In genomic region chr2:133674066-133674432, GRCh38 we compare ENCODE assay signal across 2 cellular contexts.
TF ChIP-seq lines count a peak whose summit lies in the region.

No MANE protein-coding gene starts in this region.

TF ChIP-seq in HEK293, 187 proteins besides CTCF, POLR2A, EP300 and RAD21 (continued from another document):
- TF ChIP-seq, protein P1, sequence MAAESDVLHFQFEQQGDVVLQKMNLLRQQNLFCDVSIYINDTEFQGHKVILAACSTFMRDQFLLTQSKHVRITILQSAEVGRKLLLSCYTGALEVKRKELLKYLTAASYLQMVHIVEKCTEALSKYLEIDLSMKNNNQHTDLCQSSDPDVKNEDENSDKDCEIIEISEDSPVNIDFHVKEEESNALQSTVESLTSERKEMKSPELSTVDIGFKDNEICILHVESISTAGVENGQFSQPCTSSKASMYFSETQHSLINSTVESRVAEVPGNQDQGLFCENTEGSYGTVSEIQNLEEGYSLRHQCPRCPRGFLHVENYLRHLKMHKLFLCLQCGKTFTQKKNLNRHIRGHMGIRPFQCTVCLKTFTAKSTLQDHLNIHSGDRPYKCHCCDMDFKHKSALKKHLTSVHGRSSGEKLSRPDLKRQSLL (tag by site-specific recombination; IDR thresholded peaks at IDR 0.05), result no peak
- no peak for TF ChIP-seq ZNF132 (tag by site-specific recombination; IDR thresholded peaks at IDR 0.05; ENCODE audit: borderline replicate concordance)
- TF ChIP-seq ZNF521 (tag by site-specific recombination; IDR thresholded peaks at IDR 0.05), result no peak
- no peak for TF ChIP-seq ZNF157 (tag by site-specific recombination; IDR thresholded peaks at IDR 0.05)
- TF ChIP-seq, protein P2, sequence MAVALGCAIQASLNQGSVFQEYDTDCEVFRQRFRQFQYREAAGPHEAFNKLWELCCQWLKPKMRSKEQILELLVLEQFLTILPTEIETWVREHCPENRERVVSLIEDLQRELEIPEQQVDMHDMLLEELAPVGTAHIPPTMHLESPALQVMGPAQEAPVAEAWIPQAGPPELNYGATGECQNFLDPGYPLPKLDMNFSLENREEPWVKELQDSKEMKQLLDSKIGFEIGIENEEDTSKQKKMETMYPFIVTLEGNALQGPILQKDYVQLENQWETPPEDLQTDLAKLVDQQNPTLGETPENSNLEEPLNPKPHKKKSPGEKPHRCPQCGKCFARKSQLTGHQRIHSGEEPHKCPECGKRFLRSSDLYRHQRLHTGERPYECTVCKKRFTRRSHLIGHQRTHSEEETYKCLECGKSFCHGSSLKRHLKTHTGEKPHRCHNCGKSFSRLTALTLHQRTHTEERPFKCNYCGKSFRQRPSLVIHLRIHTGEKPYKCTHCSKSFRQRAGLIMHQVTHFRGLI (tag by site-specific recombination; IDR thresholded peaks at IDR 0.05), result no peak

TF ChIP-seq in HepG2, 621 proteins besides CTCF, POLR2A, EP300 and RAD21 (continued from another document):
- TF ChIP-seq, protein P3, sequence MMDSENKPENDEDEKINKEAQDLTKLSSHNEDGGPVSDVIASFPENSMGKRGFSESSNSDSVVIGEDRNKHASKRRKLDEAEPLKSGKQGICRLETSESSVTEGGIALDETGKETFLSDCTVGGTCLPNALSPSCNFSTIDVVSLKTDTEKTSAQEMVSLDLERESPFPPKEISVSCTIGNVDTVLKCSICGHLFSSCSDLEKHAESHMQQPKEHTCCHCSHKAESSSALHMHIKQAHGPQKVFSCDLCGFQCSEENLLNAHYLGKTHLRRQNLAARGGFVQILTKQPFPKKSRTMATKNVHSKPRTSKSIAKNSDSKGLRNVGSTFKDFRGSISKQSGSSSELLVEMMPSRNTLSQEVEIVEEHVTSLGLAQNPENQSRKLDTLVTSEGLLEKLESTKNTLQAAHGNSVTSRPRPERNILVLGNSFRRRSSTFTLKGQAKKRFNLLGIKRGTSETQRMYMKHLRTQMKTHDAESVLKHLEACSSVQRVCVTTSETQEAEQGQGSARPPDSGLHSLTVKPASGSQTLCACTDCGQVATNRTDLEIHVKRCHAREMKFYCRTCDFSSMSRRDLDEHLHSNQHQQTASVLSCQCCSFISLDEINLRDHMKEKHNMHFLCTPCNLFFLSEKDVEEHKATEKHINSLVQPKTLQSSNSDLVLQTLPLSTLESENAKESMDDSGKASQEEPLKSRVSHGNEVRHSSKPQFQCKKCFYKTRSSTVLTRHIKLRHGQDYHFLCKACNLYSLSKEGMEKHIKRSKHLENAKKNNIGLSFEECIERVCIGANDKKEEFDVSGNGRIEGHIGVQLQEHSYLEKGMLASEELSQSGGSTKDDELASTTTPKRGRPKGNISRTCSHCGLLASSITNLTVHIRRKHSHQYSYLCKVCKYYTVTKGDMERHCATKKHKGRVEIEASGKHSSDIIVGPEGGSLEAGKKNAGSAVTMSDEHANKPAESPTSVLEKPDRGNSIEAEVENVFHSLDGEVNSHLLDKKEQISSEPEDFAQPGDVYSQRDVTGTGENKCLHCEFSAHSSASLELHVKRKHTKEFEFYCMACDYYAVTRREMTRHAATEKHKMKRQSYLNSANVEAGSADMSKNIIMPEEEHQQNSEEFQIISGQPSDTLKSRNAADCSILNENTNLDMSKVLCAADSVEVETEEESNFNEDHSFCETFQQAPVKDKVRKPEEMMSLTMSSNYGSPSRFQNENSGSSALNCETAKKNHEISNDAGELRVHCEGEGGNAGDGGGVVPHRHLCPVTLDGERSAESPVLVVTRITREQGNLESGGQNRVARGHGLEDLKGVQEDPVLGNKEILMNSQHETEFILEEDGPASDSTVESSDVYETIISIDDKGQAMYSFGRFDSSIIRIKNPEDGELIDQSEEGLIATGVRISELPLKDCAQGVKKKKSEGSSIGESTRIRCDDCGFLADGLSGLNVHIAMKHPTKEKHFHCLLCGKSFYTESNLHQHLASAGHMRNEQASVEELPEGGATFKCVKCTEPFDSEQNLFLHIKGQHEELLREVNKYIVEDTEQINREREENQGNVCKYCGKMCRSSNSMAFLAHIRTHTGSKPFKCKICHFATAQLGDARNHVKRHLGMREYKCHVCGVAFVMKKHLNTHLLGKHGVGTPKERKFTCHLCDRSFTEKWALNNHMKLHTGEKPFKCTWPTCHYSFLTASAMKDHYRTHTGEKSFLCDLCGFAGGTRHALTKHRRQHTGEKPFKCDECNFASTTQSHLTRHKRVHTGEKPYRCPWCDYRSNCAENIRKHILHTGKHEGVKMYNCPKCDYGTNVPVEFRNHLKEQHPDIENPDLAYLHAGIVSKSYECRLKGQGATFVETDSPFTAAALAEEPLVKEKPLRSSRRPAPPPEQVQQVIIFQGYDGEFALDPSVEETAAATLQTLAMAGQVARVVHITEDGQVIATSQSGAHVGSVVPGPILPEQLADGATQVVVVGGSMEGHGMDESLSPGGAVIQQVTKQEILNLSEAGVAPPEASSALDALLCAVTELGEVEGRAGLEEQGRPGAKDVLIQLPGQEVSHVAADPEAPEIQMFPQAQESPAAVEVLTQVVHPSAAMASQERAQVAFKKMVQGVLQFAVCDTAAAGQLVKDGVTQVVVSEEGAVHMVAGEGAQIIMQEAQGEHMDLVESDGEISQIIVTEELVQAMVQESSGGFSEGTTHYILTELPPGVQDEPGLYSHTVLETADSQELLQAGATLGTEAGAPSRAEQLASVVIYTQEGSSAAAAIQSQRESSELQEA (CRISPR knock-in tag; IDR thresholded peaks at IDR 0.05; ENCODE audit: not compliant biosample characterization), result no peak
- TF ChIP-seq KAT7 (CRISPR knock-in tag; IDR thresholded peaks at IDR 0.05; ENCODE audit: borderline replicate concordance), result no peak
- TF ChIP-seq, protein P4, sequence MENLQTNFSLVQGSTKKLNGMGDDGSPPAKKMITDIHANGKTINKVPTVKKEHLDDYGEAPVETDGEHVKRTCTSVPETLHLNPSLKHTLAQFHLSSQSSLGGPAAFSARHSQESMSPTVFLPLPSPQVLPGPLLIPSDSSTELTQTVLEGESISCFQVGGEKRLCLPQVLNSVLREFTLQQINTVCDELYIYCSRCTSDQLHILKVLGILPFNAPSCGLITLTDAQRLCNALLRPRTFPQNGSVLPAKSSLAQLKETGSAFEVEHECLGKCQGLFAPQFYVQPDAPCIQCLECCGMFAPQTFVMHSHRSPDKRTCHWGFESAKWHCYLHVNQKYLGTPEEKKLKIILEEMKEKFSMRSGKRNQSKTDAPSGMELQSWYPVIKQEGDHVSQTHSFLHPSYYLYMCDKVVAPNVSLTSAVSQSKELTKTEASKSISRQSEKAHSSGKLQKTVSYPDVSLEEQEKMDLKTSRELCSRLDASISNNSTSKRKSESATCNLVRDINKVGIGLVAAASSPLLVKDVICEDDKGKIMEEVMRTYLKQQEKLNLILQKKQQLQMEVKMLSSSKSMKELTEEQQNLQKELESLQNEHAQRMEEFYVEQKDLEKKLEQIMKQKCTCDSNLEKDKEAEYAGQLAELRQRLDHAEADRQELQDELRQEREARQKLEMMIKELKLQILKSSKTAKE (CRISPR knock-in tag; IDR thresholded peaks at IDR 0.05; ENCODE audit: borderline replicate concordance), result no peak
- TF ChIP-seq ZNF841 (CRISPR knock-in tag; IDR thresholded peaks at IDR 0.05; ENCODE audit: borderline replicate concordance), result no peak
- TF ChIP-seq, protein P5, sequence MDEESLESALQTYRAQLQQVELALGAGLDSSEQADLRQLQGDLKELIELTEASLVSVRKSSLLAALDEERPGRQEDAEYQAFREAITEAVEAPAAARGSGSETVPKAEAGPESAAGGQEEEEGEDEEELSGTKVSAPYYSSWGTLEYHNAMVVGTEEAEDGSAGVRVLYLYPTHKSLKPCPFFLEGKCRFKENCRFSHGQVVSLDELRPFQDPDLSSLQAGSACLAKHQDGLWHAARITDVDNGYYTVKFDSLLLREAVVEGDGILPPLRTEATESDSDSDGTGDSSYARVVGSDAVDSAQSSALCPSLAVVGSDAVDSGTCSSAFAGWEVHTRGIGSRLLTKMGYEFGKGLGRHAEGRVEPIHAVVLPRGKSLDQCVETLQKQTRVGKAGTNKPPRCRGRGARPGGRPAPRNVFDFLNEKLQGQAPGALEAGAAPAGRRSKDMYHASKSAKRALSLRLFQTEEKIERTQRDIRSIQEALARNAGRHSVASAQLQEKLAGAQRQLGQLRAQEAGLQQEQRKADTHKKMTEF (CRISPR knock-in tag; IDR thresholded peaks at IDR 0.05), result no peak
